9 cellular contexts compared by ENCODE assay signal in the genomic region with DNA sequence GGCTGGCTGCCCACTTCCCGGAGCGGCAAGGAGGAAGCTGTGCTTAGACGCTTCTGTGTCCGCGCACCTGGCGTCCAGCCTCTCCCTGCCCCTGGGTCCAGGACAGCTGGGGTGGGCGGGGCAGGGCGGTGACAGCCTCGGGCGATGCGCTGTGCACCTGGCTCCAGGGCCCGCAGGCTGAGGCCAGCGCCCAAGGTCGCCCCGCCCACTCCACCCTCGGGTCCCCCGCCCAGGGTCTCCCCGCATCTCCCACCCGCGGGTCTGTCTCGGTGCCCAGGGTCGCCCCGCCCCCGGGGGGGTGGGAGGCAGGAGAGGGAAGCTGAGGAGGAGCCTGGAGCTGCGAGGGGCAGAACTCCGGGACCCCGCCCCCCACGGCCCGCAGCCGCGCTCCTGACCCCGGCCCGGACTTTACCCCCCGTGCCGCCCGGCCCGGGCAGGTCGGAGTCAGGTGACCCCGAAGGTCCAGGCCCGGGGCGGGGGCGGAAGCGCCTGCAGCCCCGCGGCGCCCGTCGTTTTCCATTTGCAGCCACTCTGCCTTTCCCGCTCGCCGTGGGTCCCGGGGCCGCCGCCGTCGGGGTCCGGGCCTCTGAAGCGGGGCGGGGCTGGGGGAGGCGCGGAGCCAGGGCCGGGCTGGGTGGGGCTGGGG. TPM values are rescaled to one million over a fixed set of nuclear protein-coding genes. Genes with fewer than 3 reads are reported as not detected.
DNase-seq lines count a peak whose midpoint lies in the region; ATAC-seq and TF ChIP-seq lines count a peak whose summit lies in the region.
"Had no signal": no experiment of that assay in that cellular context is flagged by ENCODE, and none has a peak within 500 bp of the region (broad histone marks: within the 10 kb centered on the region; RNA-seq: fewer than 3 reads in every experiment).

A gene with protein sequence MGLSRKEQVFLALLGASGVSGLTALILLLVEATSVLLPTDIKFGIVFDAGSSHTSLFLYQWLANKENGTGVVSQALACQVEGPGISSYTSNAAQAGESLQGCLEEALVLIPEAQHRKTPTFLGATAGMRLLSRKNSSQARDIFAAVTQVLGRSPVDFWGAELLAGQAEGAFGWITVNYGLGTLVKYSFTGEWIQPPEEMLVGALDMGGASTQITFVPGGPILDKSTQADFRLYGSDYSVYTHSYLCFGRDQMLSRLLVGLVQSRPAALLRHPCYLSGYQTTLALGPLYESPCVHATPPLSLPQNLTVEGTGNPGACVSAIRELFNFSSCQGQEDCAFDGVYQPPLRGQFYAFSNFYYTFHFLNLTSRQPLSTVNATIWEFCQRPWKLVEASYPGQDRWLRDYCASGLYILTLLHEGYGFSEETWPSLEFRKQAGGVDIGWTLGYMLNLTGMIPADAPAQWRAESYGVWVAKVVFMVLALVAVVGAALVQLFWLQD (minus strand): TSS at position 69 of the 646 bp plus-strand sequence. CDS start 3,072 bp downstream, outside the sequence.

- H3K9me3 ChIP-seq in mucosa of descending colon, result no peaks in the 10 kb centered on the region

- TF ChIP-seq CTCF in dorsolateral prefrontal cortex (IDR thresholded peaks at IDR 0.05 in 54 of 56, conservative IDR thresholded peaks at IDR 0.05 in 2 of 56; ENCODE audit: low read depth in 1 of 56, partially characterized antibody in 56 of 56) (no peak), mucosa of descending colon (IDR thresholded peaks at IDR 0.05) (no peak)

- ATAC-seq in mucosa of descending colon (peak; percentile 83), HG02798 (IDR thresholded peaks at IDR 0.05; ENCODE audit: poor library complexity, unreplicated experiment) (no peak)

- intact Hi-C loops in dorsolateral prefrontal cortex (cut with DNase I) (no loop called here), mucosa of descending colon (cut with DNase I, micrococcal nuclease) (no loop called here)

- peaks cover 0 to 22% (median 3%) of the 10 kb centered on the region in 45 donors for H3K27me3 ChIP-seq in dorsolateral prefrontal cortex

- H3K4me3 ChIP-seq in dorsolateral prefrontal cortex, result peak within 1 kb of the TSS in 44 of 59 donors; percentile 10 to 58 (median 32)
- no peak within 1 kb of the TSS for H3K4me3 ChIP-seq in mucosa of descending colon

- no peaks in the 10 kb centered on the region for H3K36me3 ChIP-seq in mucosa of descending colon (ENCODE audit: low read depth)

- DNase-seq in NCI-H2227 (lab: John Stamatoyannopoulos, UW; ENCODE audit: unreplicated experiment) (peak; percentile 66), NCI-H2227 treated with DMSO at 0.1 percent for 48 hours (lab: John Stamatoyannopoulos, UW) (no peak), NCI-H69 (lab: John Stamatoyannopoulos, UW) (peak; percentile 96), dorsolateral prefrontal cortex (no peak), mucosa of descending colon (peak; percentile 89 to 93 (median 91)), EL (no peak), C1 segment of cervical spinal cord (lab: John Stamatoyannopoulos, UW) (no peak)

- H3K27ac ChIP-seq in dorsolateral prefrontal cortex, result no peak within 1 kb of the TSS

- peaks cover 29% of the 10 kb centered on the region for H3K4me1 ChIP-seq in mucosa of descending colon (ENCODE audit: low read depth)

RNA-seq across cellular contexts. Expression of the gene that starts here (rescaled TPM):
- total RNA-seq in dorsolateral prefrontal cortex, result under 1 TPM in 5 of 120 experiments, not detected in 115; 0.18 to 0.43 (median 0.25) TPM
- total RNA-seq in mucosa of descending colon, result 100 to 1,000 TPM in 1 of 3 donors, 10 to 100 TPM in 2; 36.7 to 127 (median 74.8) TPM
- total RNA-seq: activated CD8-positive, alpha-beta memory T cell treated with anti-CD3 and anti-CD28 coated beads for 36 hours had no signal

Comparison
In these comparisons a context has a peak if more than half of its experiments do, and no peak if none do; other contexts are left out.
1. RNA of the gene that starts here (total RNA-seq): 36.7 to 127 TPM in mucosa of descending colon; 0.18 to 0.43 TPM in dorsolateral prefrontal cortex; every median in the first group is over 10 times any median in the second.
2. DNase-seq: peak in NCI-H2227 (single experiment), NCI-H69 (single experiment) and mucosa of descending colon (3 of 3); none in NCI-H2227 treated with DMSO at 0.1 percent for 48 hours (single experiment), dorsolateral prefrontal cortex (0 of 10), EL (single experiment) and C1 segment of cervical spinal cord (0 of 14).